10 cellular contexts compared by ENCODE assay signal in the genomic region with DNA sequence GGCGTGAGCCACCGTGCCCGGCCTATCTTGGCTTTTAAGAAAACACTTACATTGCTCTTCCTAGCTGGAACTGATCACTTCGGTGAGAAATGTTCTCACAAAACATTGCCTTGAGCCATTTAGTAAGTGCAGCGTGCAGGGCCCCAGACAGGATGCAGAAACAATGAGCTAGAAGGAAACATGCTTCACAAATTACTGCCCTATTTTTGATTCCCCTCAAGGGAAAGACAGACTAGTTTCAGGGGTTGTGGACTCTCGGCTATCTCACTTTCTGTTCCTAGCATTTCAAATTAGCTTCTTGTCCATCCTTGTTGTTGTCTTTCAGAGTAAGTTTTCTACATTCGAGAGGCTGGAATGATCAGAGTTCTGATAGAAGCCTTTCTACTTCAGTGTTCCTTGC.
DNase-seq lines count a peak whose midpoint lies in the region; ATAC-seq and FAIRE-seq lines count a peak whose summit lies in the region.
"Had no signal": no experiment of that assay in that cellular context is flagged by ENCODE, and none has a peak within 500 bp of the region (broad histone marks: within the 10 kb centered on the region; RNA-seq: fewer than 3 reads in every experiment).

No MANE protein-coding gene starts in this region.

- H3K4me1 Mint-ChIP-seq in stimulated activated memory B cell treated with anti-CD40 and anti-IgM and Interleukin-4, amounts not matched to agents 10 μg/mL and 1 μg/mL and 100 μg/mL, for 72 hours = peaks cover 32% of the 10 kb centered on the region

- H3K27ac Mint-ChIP-seq in stimulated activated memory B cell treated with anti-CD40 and anti-IgM and Interleukin-4, amounts not matched to agents 10 μg/mL and 1 μg/mL and 100 μg/mL, for 72 hours = peak overlapping the region; percentile 82

- FAIRE-seq in HTR-8/SVneo (lab: Jason Lieb, UNC) = no peak

- peak overlapping the region; percentile 3 for H3K4me3 Mint-ChIP-seq in stimulated activated memory B cell treated with anti-CD40 and anti-IgM and Interleukin-4, amounts not matched to agents 10 μg/mL and 1 μg/mL and 100 μg/mL, for 72 hours
- H3K4me3 Mint-ChIP-seq: activated T-cell treated with anti-CD3 and anti-CD28 coated beads, Interleukin-2, amount 50 U/mL, for 72 hours had no signal

- no peak for DNase-seq in activated CD4-positive, alpha-beta T cell treated with anti-CD3 and anti-CD28 coated beads for 4 hours
- DNase-seq in HTR-8/SVneo (ENCODE audit: insufficient read length, low spot score) (no peak), MV-4-11 (lab: John Stamatoyannopoulos, UW) (no peak)
- DNase-seq: activated T-cell treated with anti-CD3 and anti-CD28 coated beads, Interleukin-2, amount 50 U/mL, for 72 hours; NCI-H446; sigmoid colon had no signal

- H3K36me3 Mint-ChIP-seq in stimulated activated memory B cell treated with anti-CD40 and anti-IgM and Interleukin-4, amounts not matched to agents 10 μg/mL and 1 μg/mL and 100 μg/mL, for 72 hours = peaks cover 9% of the 10 kb centered on the region

- no peaks in the 10 kb centered on the region for H3K27me3 Mint-ChIP-seq in stimulated activated memory B cell treated with anti-CD40 and anti-IgM and Interleukin-4, amounts not matched to agents 10 μg/mL and 1 μg/mL and 100 μg/mL, for 72 hours

- no peaks in the 10 kb centered on the region for H3K9me3 Mint-ChIP-seq in stimulated activated memory B cell treated with anti-CD40 and anti-IgM and Interleukin-4, amounts not matched to agents 10 μg/mL and 1 μg/mL and 100 μg/mL, for 72 hours
- H3K9me3 Mint-ChIP-seq: activated T-cell treated with anti-CD3 and anti-CD28 coated beads, Interleukin-2, amount 50 U/mL, for 72 hours had no signal

- ATAC-seq in GM19035 (IDR thresholded peaks at IDR 0.05; ENCODE audit: unreplicated experiment) (peak; percentile 70), GM21717 (IDR thresholded peaks at IDR 0.05; ENCODE audit: unreplicated experiment) (peak; percentile 61), HG03442 (IDR thresholded peaks at IDR 0.05; ENCODE audit: unreplicated experiment) (peak; percentile 64)
- ATAC-seq in stimulated activated memory B cell treated with anti-CD40 and anti-IgM and Interleukin-4, amounts not matched to agents 10 μg/mL and 1 μg/mL and 100 μg/mL, for 72 hours = peak; percentile 85
- ATAC-seq: activated T-cell treated with anti-CD3 and anti-CD28 coated beads, Interleukin-2, amount 50 U/mL, for 72 hours had no signal
